Comparison of ENCODE assay signal across 16 cellular contexts in genomic region chr9:78144663-78145377, GRCh38.
DNase-seq lines count a peak whose midpoint lies in the region; ATAC-seq and TF ChIP-seq lines count a peak whose summit lies in the region.
"Had no signal": no experiment of that assay in that cellular context is flagged by ENCODE, and none has a peak within 500 bp of the region (broad histone marks: within the 10 kb centered on the region; RNA-seq: fewer than 3 reads in every experiment).

No MANE protein-coding gene starts in this region.

- H3K4me2 ChIP-seq in BLaER1 treated with 17β-estradiol and CSF1 and Interleukin-3, amounts not matched to agents 10 nM and 100 nM: peak overlapping the region; percentile 2 to 62 (median 41); a peak in 20 of 22 replicates
- H3K4me2 ChIP-seq: smooth muscle cell had no signal

- H3K4me1 Mint-ChIP-seq in WTC11: peaks cover 2% of the 10 kb centered on the region; the same call in 1 of the 2 replicates
- H3K4me1 Mint-ChIP-seq: activated CD4-positive, alpha-beta T cell treated with anti-CD3 and anti-CD28 coated beads for 36 hours had no signal

- no peaks in the 10 kb centered on the region for H4K20me1 ChIP-seq in BLaER1 treated with 17β-estradiol and CSF1 and Interleukin-3, amounts not matched to agents 10 nM and 100 nM

- peaks cover 11% of the 10 kb centered on the region; the same call in 1 of the 2 replicates for H3K27me3 Mint-ChIP-seq in WTC11 (ENCODE audit: low read depth)
- H3K27me3 Mint-ChIP-seq: activated CD4-positive, alpha-beta T cell treated with anti-CD3 and anti-CD28 coated beads for 36 hours had no signal

- peaks cover 20% of the 10 kb centered on the region for H3K36me3 Mint-ChIP-seq in WTC11

- H3K4me3 Mint-ChIP-seq in WTC11: no peak overlapping the region
- H3K4me3 Mint-ChIP-seq: activated CD4-positive, alpha-beta T cell treated with anti-CD3 and anti-CD28 coated beads for 36 hours; H9; T-helper 1 cell treated with Interleukin-12 subunit alpha and Interleukin-12 subunit beta and Interleukin-4 antibody, amounts not matched to agents 30 μg/mL and 1 μg/mL, for 36 hours had no signal

- TF ChIP-seq POLR2A in Peyer's patch (IDR thresholded peaks at IDR 0.05): no peak

- H3K4me1 ChIP-seq in BLaER1 treated with 17β-estradiol and CSF1 and Interleukin-3, amounts not matched to agents 10 nM and 100 nM: peaks cover 11 to 23% (median 18%) of the 10 kb centered on the region in 10 experiments
- no peaks in the 10 kb centered on the region for H3K4me1 ChIP-seq in Peyer's patch

- H3K27me3 ChIP-seq in BLaER1 treated with 17β-estradiol and CSF1 and Interleukin-3, amounts not matched to agents 10 nM and 100 nM: no peaks in the 10 kb centered on the region; a peak in 1 of 22 replicates
- no peaks in the 10 kb centered on the region for H3K27me3 ChIP-seq in Peyer's patch
- H3K27me3 ChIP-seq: thyroid gland had no signal

- POLR2A ChIA-PET in WTC11 (lab: Charles Lee): no interaction called here

- no peak overlapping the region for H3K9ac ChIP-seq in BLaER1 treated with 17β-estradiol and CSF1 and Interleukin-3, amounts not matched to agents 10 nM and 100 nM

- ATAC-seq in HG03039 (IDR thresholded peaks at IDR 0.05; ENCODE audit: unreplicated experiment) (peak; percentile 55), WTC11 (no peak)
- ATAC-seq: activated CD4-positive, alpha-beta T cell treated with anti-CD3 and anti-CD28 coated beads for 36 hours; left colon had no signal

- TF ChIP-seq CTCF in Peyer's patch (IDR thresholded peaks at IDR 0.05) (no peak), WTC11 (IDR thresholded peaks at IDR 0.05) (no peak)

- CTCF ChIA-PET in WTC11 (lab: Charles Lee): no interaction called here

- H3K4me3 ChIP-seq in BLaER1 treated with 17β-estradiol and CSF1 and Interleukin-3, amounts not matched to agents 10 nM and 100 nM: no peak overlapping the region
- no peak overlapping the region for H3K4me3 ChIP-seq in Peyer's patch
- H3K4me3 ChIP-seq: smooth muscle cell, thyroid gland had no signal

- peak; percentile 43 for DNase-seq in SIG-M5 treated with dmso at 0.1 percent for 504 hours (lab: John Stamatoyannopoulos, UW; ENCODE audit: unreplicated experiment)
- peak; percentile 97 for DNase-seq in lung microvascular endothelial cell (ENCODE audit: low read depth in 2 of 2)
- DNase-seq in NCI-H146 treated with DMSO at 0.1 percent for 48 hours (lab: John Stamatoyannopoulos, UW; ENCODE audit: unreplicated experiment): no peak
- DNase-seq in cerebellar cortex (ENCODE audit: low spot score): no peak
- no peak for DNase-seq in Peyer's patch
- DNase-seq in WTC11 (ENCODE audit: low spot score): no peak
- DNase-seq: ACHN; activated CD4-positive, alpha-beta T cell treated with anti-CD3 and anti-CD28 coated beads for 36 hours; H9; KG1; left colon; thyroid gland had no signal

- peaks cover 30% of the 10 kb centered on the region for H3K9me3 Mint-ChIP-seq in WTC11

- no peaks in the 10 kb centered on the region; a peak in 1 of 22 replicates for H3K36me3 ChIP-seq in BLaER1 treated with 17β-estradiol and CSF1 and Interleukin-3, amounts not matched to agents 10 nM and 100 nM
- no peaks in the 10 kb centered on the region for H3K36me3 ChIP-seq in Peyer's patch
- H3K36me3 ChIP-seq: thyroid gland had no signal

- H3K27ac ChIP-seq in BLaER1 treated with 17β-estradiol and CSF1 and Interleukin-3, amounts not matched to agents 10 nM and 100 nM: peak overlapping the region in 1 of 11 experiments; percentile 25; a peak in 2 of 22 replicates
- H3K27ac ChIP-seq in Peyer's patch: no peak overlapping the region
- H3K27ac ChIP-seq: thyroid gland had no signal

- H3K9me3 ChIP-seq in BLaER1 treated with 17β-estradiol and CSF1 and Interleukin-3, amounts not matched to agents 10 nM and 100 nM (replicated peaks in 1 of 11): peaks cover 33 to 46% (median 40%) of the 10 kb centered on the region in 11 experiments
- H3K9me3 ChIP-seq in Peyer's patch: peaks cover 0 to 5% (median 0%) of the 10 kb centered on the region in 4 donors
- H3K9me3 ChIP-seq: thyroid gland had no signal

- H3K27ac Mint-ChIP-seq in WTC11: no peak overlapping the region
- H3K27ac Mint-ChIP-seq: activated CD4-positive, alpha-beta T cell treated with anti-CD3 and anti-CD28 coated beads for 36 hours; H9; T-helper 1 cell treated with Interleukin-12 subunit alpha and Interleukin-12 subunit beta and Interleukin-4 antibody, amounts not matched to agents 30 μg/mL and 1 μg/mL, for 36 hours had no signal

TF ChIP-seq in WTC11, 78 proteins besides CTCF, POLR2A, EP300 and RAD21 (continues in another document):
- TF ChIP-seq OVOL2 (CRISPR knock-in tag; IDR thresholded peaks at IDR 0.05; ENCODE audit: borderline replicate concordance) (no peak), CBFB (CRISPR knock-in tag; IDR thresholded peaks at IDR 0.05; ENCODE audit: low read depth) (no peak), ZNF232 (CRISPR knock-in tag; IDR thresholded peaks at IDR 0.05) (no peak), ZNF396 (CRISPR knock-in tag; IDR thresholded peaks at IDR 0.05; ENCODE audit: borderline replicate concordance) (no peak), ZBTB21 (CRISPR knock-in tag; IDR thresholded peaks at IDR 0.05; ENCODE audit: borderline replicate concordance) (no peak)
- TF ChIP-seq, protein P1, sequence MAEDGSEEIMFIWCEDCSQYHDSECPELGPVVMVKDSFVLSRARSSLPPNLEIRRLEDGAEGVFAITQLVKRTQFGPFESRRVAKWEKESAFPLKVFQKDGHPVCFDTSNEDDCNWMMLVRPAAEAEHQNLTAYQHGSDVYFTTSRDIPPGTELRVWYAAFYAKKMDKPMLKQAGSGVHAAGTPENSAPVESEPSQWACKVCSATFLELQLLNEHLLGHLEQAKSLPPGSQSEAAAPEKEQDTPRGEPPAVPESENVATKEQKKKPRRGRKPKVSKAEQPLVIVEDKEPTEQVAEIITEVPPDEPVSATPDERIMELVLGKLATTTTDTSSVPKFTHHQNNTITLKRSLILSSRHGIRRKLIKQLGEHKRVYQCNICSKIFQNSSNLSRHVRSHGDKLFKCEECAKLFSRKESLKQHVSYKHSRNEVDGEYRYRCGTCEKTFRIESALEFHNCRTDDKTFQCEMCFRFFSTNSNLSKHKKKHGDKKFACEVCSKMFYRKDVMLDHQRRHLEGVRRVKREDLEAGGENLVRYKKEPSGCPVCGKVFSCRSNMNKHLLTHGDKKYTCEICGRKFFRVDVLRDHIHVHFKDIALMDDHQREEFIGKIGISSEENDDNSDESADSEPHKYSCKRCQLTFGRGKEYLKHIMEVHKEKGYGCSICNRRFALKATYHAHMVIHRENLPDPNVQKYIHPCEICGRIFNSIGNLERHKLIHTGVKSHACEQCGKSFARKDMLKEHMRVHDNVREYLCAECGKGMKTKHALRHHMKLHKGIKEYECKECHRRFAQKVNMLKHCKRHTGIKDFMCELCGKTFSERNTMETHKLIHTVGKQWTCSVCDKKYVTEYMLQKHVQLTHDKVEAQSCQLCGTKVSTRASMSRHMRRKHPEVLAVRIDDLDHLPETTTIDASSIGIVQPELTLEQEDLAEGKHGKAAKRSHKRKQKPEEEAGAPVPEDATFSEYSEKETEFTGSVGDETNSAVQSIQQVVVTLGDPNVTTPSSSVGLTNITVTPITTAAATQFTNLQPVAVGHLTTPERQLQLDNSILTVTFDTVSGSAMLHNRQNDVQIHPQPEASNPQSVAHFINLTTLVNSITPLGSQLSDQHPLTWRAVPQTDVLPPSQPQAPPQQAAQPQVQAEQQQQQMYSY (CRISPR knock-in tag; IDR thresholded peaks at IDR 0.05): no peak
- TF ChIP-seq, protein P2, sequence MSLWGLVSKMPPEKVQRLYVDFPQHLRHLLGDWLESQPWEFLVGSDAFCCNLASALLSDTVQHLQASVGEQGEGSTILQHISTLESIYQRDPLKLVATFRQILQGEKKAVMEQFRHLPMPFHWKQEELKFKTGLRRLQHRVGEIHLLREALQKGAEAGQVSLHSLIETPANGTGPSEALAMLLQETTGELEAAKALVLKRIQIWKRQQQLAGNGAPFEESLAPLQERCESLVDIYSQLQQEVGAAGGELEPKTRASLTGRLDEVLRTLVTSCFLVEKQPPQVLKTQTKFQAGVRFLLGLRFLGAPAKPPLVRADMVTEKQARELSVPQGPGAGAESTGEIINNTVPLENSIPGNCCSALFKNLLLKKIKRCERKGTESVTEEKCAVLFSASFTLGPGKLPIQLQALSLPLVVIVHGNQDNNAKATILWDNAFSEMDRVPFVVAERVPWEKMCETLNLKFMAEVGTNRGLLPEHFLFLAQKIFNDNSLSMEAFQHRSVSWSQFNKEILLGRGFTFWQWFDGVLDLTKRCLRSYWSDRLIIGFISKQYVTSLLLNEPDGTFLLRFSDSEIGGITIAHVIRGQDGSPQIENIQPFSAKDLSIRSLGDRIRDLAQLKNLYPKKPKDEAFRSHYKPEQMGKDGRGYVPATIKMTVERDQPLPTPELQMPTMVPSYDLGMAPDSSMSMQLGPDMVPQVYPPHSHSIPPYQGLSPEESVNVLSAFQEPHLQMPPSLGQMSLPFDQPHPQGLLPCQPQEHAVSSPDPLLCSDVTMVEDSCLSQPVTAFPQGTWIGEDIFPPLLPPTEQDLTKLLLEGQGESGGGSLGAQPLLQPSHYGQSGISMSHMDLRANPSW (CRISPR knock-in tag; conservative IDR thresholded peaks at IDR 0.05; ENCODE audit: low read depth): no peak
- TF ChIP-seq, protein P3, sequence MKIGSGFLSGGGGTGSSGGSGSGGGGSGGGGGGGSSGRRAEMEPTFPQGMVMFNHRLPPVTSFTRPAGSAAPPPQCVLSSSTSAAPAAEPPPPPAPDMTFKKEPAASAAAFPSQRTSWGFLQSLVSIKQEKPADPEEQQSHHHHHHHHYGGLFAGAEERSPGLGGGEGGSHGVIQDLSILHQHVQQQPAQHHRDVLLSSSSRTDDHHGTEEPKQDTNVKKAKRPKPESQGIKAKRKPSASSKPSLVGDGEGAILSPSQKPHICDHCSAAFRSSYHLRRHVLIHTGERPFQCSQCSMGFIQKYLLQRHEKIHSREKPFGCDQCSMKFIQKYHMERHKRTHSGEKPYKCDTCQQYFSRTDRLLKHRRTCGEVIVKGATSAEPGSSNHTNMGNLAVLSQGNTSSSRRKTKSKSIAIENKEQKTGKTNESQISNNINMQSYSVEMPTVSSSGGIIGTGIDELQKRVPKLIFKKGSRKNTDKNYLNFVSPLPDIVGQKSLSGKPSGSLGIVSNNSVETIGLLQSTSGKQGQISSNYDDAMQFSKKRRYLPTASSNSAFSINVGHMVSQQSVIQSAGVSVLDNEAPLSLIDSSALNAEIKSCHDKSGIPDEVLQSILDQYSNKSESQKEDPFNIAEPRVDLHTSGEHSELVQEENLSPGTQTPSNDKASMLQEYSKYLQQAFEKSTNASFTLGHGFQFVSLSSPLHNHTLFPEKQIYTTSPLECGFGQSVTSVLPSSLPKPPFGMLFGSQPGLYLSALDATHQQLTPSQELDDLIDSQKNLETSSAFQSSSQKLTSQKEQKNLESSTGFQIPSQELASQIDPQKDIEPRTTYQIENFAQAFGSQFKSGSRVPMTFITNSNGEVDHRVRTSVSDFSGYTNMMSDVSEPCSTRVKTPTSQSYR (CRISPR knock-in tag; IDR thresholded peaks at IDR 0.05): no peak
- TF ChIP-seq, protein P4, sequence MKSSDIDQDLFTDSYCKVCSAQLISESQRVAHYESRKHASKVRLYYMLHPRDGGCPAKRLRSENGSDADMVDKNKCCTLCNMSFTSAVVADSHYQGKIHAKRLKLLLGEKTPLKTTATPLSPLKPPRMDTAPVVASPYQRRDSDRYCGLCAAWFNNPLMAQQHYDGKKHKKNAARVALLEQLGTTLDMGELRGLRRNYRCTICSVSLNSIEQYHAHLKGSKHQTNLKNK (CRISPR knock-in tag; IDR thresholded peaks at IDR 0.05): no peak

Comparison
In these comparisons a context has a peak if more than half of its experiments do, and no peak if none do; other contexts are left out.
1. DNase-seq: peak in SIG-M5 treated with dmso at 0.1 percent for 504 hours (single experiment) and lung microvascular endothelial cell (2 of 2); none in NCI-H146 treated with DMSO at 0.1 percent for 48 hours (single experiment), cerebellar cortex (single experiment), Peyer's patch (0 of 3) and WTC11 (single experiment).